In the genomic region with DNA sequence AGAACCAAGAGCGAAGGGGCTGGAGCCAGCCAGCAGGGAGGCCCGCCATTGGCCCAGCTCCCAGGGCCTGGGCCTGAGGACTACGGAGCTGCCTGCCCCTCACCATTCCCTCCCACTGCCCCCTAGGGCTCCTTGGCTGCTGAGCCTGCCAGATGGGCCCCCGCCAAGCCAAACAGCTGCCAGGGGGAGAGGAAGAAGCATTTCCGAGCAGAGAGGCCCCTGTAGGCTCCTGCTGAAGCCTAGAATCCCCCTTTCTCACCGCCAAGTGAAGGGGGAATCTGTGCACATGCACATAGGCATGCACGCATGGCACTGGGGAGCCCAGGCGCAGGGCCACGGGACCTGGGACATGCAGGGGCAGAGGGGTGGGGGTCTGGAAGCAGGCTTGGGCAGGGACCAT, we compare ENCODE assay signal across 1 cellular context.
TF ChIP-seq lines count a peak whose summit lies in the region.

No MANE protein-coding gene starts in this region.

TF ChIP-seq in GM23338, 12 proteins besides CTCF, POLR2A, EP300 and RAD21 (continued from another document):
- TF ChIP-seq, protein P1, sequence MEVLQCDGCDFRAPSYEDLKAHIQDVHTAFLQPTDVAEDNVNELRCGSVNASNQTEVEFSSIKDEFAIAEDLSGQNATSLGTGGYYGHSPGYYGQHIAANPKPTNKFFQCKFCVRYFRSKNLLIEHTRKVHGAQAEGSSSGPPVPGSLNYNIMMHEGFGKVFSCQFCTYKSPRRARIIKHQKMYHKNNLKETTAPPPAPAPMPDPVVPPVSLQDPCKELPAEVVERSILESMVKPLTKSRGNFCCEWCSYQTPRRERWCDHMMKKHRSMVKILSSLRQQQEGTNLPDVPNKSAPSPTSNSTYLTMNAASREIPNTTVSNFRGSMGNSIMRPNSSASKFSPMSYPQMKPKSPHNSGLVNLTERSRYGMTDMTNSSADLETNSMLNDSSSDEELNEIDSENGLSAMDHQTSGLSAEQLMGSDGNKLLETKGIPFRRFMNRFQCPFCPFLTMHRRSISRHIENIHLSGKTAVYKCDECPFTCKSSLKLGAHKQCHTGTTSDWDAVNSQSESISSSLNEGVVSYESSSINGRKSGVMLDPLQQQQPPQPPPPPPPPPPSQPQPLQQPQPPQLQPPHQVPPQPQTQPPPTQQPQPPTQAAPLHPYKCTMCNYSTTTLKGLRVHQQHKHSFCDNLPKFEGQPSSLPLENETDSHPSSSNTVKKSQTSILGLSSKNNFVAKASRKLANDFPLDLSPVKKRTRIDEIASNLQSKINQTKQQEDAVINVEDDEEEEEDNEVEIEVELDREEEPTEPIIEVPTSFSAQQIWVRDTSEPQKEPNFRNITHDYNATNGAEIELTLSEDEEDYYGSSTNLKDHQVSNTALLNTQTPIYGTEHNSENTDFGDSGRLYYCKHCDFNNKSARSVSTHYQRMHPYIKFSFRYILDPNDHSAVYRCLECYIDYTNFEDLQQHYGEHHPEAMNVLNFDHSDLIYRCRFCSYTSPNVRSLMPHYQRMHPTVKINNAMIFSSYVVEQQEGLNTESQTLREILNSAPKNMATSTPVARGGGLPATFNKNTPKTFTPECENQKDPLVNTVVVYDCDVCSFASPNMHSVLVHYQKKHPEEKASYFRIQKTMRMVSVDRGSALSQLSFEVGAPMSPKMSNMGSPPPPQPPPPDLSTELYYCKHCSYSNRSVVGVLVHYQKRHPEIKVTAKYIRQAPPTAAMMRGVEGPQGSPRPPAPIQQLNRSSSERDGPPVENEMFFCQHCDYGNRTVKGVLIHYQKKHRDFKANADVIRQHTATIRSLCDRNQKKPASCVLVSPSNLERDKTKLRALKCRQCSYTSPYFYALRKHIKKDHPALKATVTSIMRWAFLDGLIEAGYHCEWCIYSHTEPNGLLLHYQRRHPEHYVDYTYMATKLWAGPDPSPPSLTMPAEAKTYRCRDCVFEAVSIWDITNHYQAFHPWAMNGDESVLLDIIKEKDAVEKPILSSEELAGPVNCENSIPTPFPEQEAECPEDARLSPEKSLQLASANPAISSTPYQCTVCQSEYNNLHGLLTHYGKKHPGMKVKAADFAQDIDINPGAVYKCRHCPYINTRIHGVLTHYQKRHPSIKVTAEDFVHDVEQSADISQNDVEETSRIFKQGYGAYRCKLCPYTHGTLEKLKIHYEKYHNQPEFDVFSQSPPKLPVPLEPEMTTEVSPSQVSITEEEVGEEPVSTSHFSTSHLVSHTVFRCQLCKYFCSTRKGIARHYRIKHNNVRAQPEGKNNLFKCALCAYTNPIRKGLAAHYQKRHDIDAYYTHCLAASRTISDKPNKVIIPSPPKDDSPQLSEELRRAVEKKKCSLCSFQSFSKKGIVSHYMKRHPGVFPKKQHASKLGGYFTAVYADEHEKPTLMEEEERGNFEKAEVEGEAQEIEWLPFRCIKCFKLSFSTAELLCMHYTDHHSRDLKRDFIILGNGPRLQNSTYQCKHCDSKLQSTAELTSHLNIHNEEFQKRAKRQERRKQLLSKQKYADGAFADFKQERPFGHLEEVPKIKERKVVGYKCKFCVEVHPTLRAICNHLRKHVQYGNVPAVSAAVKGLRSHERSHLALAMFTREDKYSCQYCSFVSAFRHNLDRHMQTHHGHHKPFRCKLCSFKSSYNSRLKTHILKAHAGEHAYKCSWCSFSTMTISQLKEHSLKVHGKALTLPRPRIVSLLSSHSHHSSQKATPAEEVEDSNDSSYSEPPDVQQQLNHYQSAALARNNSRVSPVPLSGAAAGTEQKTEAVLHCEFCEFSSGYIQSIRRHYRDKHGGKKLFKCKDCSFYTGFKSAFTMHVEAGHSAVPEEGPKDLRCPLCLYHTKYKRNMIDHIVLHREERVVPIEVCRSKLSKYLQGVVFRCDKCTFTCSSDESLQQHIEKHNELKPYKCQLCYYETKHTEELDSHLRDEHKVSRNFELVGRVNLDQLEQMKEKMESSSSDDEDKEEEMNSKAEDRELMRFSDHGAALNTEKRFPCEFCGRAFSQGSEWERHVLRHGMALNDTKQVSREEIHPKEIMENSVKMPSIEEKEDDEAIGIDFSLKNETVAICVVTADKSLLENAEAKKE (CRISPR knock-in tag; IDR thresholded peaks at IDR 0.05) = no peak
- TF ChIP-seq NANOG (IDR thresholded peaks at IDR 0.05; ENCODE audit: borderline replicate concordance) (no peak), CREB1 (CRISPR knock-in tag; IDR thresholded peaks at IDR 0.05; ENCODE audit: low read depth) (no peak), ZNF114 (CRISPR knock-in tag; IDR thresholded peaks at IDR 0.05) (no peak), EZH2phosphoT487 (IDR thresholded peaks at IDR 0.05; ENCODE audit: unreplicated experiment) (no peak), POLR2AphosphoS5 (IDR thresholded peaks at IDR 0.05; ENCODE audit: low read depth) (no peak), STAT1 (IDR thresholded peaks at IDR 0.05; ENCODE audit: unreplicated experiment) (no peak), ZNF331 (CRISPR knock-in tag; IDR thresholded peaks at IDR 0.05; ENCODE audit: low read depth) (no peak)
- TF ChIP-seq, protein P2, sequence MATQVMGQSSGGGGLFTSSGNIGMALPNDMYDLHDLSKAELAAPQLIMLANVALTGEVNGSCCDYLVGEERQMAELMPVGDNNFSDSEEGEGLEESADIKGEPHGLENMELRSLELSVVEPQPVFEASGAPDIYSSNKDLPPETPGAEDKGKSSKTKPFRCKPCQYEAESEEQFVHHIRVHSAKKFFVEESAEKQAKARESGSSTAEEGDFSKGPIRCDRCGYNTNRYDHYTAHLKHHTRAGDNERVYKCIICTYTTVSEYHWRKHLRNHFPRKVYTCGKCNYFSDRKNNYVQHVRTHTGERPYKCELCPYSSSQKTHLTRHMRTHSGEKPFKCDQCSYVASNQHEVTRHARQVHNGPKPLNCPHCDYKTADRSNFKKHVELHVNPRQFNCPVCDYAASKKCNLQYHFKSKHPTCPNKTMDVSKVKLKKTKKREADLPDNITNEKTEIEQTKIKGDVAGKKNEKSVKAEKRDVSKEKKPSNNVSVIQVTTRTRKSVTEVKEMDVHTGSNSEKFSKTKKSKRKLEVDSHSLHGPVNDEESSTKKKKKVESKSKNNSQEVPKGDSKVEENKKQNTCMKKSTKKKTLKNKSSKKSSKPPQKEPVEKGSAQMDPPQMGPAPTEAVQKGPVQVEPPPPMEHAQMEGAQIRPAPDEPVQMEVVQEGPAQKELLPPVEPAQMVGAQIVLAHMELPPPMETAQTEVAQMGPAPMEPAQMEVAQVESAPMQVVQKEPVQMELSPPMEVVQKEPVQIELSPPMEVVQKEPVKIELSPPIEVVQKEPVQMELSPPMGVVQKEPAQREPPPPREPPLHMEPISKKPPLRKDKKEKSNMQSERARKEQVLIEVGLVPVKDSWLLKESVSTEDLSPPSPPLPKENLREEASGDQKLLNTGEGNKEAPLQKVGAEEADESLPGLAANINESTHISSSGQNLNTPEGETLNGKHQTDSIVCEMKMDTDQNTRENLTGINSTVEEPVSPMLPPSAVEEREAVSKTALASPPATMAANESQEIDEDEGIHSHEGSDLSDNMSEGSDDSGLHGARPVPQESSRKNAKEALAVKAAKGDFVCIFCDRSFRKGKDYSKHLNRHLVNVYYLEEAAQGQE (IDR thresholded peaks at IDR 0.05; ENCODE audit: unreplicated experiment) = no peak
